Comparison of ENCODE assay signal across 14 cellular contexts in genomic region chr6:714100-714499, GRCh38. TPM values are rescaled to one million over a fixed set of nuclear protein-coding genes. Genes with fewer than 3 reads are reported as not detected.
A peak's percentile ranks its signal among the peaks of the same experiment; 100 is the strongest.
DNase-seq lines count a peak whose midpoint lies in the region; ATAC-seq, FAIRE-seq and TF ChIP-seq lines count a peak whose summit lies in the region.
"Had no signal": no experiment of that assay in that cellular context is flagged by ENCODE, and none has a peak within 500 bp of the region (broad histone marks: within the 10 kb centered on the region; RNA-seq: fewer than 3 reads in every experiment).

No MANE protein-coding gene starts in this region.

- TF ChIP-seq POLR2A in K562 (conservative IDR thresholded peaks at IDR 0.05) (no peak), esophagus muscularis mucosa (IDR thresholded peaks at IDR 0.05; ENCODE audit: low read depth) (no peak), sigmoid colon (IDR thresholded peaks at IDR 0.05) (no peak)

- H3K27me3 Mint-ChIP-seq in activated naive CD8-positive, alpha-beta T cell = no peaks in the 10 kb centered on the region
- H3K27me3 Mint-ChIP-seq in activated naive CD8-positive, alpha-beta T cell treated with anti-CD3 and anti-CD28 coated beads, Interleukin-2, amount 50 U/mL, for 24 hours = no peaks in the 10 kb centered on the region

- no peak overlapping the region for H2AFZ ChIP-seq in K562 (ENCODE audit: low read depth, low read length)

- no peak overlapping the region for H3K9ac ChIP-seq in K562 (ENCODE audit: insufficient read depth in 1 of 2, low read depth in 2 of 2, low read length in 2 of 2)
- H3K9ac ChIP-seq: BLaER1 had no signal

- H3K27ac Mint-ChIP-seq in activated naive CD8-positive, alpha-beta T cell = peak overlapping the region; percentile 10
- H3K27ac Mint-ChIP-seq in activated naive CD8-positive, alpha-beta T cell treated with anti-CD3 and anti-CD28 coated beads, Interleukin-2, amount 50 U/mL, for 24 hours = no peak overlapping the region

- no peaks in the 10 kb centered on the region for H3K79me2 ChIP-seq in K562 (ENCODE audit: control insufficient read depth, insufficient read depth, low read length)

- no peak for TF ChIP-seq EP300 in K562 (IDR thresholded peaks at IDR 0.05; ENCODE audit: low read length)
- TF ChIP-seq EP300 in esophagus muscularis mucosa (IDR thresholded peaks at IDR 0.05) = no peak
- TF ChIP-seq EP300 in sigmoid colon (IDR thresholded peaks at IDR 0.05) = no peak

- BruUV-seq in K562 (replicated peaks; lab: Mats Ljungman, UMichigan) = no TSS peak

- H3K4me1 Mint-ChIP-seq in activated naive CD8-positive, alpha-beta T cell (ENCODE audit: low read depth) = peaks cover 24% of the 10 kb centered on the region
- H3K4me1 Mint-ChIP-seq in activated naive CD8-positive, alpha-beta T cell treated with anti-CD3 and anti-CD28 coated beads, Interleukin-2, amount 50 U/mL, for 24 hours = peaks cover 25% of the 10 kb centered on the region

- H3K4me3 Mint-ChIP-seq in activated naive CD8-positive, alpha-beta T cell = no peak overlapping the region
- H3K4me3 Mint-ChIP-seq in activated naive CD8-positive, alpha-beta T cell treated with anti-CD3 and anti-CD28 coated beads, Interleukin-2, amount 50 U/mL, for 24 hours = no peak overlapping the region

- no peaks in the 10 kb centered on the region for H3K36me3 Mint-ChIP-seq in activated naive CD8-positive, alpha-beta T cell
- no peaks in the 10 kb centered on the region for H3K36me3 Mint-ChIP-seq in activated naive CD8-positive, alpha-beta T cell treated with anti-CD3 and anti-CD28 coated beads, Interleukin-2, amount 50 U/mL, for 24 hours (ENCODE audit: low read depth)

- H3K27ac ChIP-seq in K562 (ENCODE audit: extremely low read depth, low read depth, low read length) (no peak overlapping the region), esophagus muscularis mucosa (replicated peaks in 1 of 4) (no peak overlapping the region), sigmoid colon (peak overlapping the region in 3 of 4 donors; percentile 5 to 52 (median 49))
- H3K27ac ChIP-seq: BLaER1 had no signal

- CTCF ChIA-PET in K562 (lab: Yijun Ruan, JAX; ENCODE audit: low intra/inter-chr PET ratio) (no interaction called here), HEK293T (lab: Yijun Ruan, JAX) (no interaction called here)

- POLR2A ChIA-PET in K562 (lab: Yijun Ruan, JAX) = no interaction called here
- POLR2A ChIA-PET in HEK293T (lab: Yijun Ruan, JAX) = interaction anchor here (1.3 kb wide), 1 partner anchor 17 kb away, joined by 3 read pairs; no protein-coding TSS in a partner anchor

- H3K9me3 ChIP-seq in K562 (replicated peaks; ENCODE audit: control insufficient read depth, insufficient read depth, low read depth, low read length) (no peaks in the 10 kb centered on the region), esophagus muscularis mucosa (no peaks in the 10 kb centered on the region), sigmoid colon (no peaks in the 10 kb centered on the region)
- H3K9me3 ChIP-seq: BLaER1, Caco-2 had no signal

- H3K27me3 ChIP-seq in K562 (ENCODE audit: control insufficient read depth in 2 of 2, insufficient read depth in 2 of 2, low read length in 2 of 2) (peaks cover 45 to 53% of the 10 kb centered on the region in 2 experiments), esophagus muscularis mucosa (no peaks in the 10 kb centered on the region), sigmoid colon (no peaks in the 10 kb centered on the region)
- H3K27me3 ChIP-seq: BLaER1 had no signal

- TF ChIP-seq CTCF in K562 (IDR thresholded peaks at IDR 0.05 in 2 of 3, conservative IDR thresholded peaks at IDR 0.05 in 1 of 3; ENCODE audit: insufficient read depth in 2 of 3, low read depth in 1 of 3, low read length in 3 of 3) (no peak), esophagus muscularis mucosa (IDR thresholded peaks at IDR 0.05) (no peak), sigmoid colon (IDR thresholded peaks at IDR 0.05) (no peak)

- H3K4me1 ChIP-seq in K562 (replicated peaks in 1 of 2; ENCODE audit: control insufficient read depth in 2 of 2, insufficient read depth in 2 of 2, low read length in 2 of 2) = peaks cover 0 to 7% of the 10 kb centered on the region in 2 experiments; a peak in 2 of 5 replicates
- H3K4me1 ChIP-seq in esophagus muscularis mucosa = peaks cover 9 to 28% (median 24%) of the 10 kb centered on the region in 4 donors
- peaks cover 0 to 11% (median 7%) of the 10 kb centered on the region in 4 donors for H3K4me1 ChIP-seq in sigmoid colon
- H3K4me1 ChIP-seq: Caco-2 had no signal

- TF ChIP-seq RAD21 in K562 (CRISPR knock-in tag; conservative IDR thresholded peaks at IDR 0.05 in 1 of 2, IDR thresholded peaks at IDR 0.05 in 1 of 2) = no peak

- H3K4me2 ChIP-seq in K562 (ENCODE audit: insufficient read depth, low read length) = no peak overlapping the region
- H3K4me2 ChIP-seq: BLaER1 had no signal

- H4K20me1 ChIP-seq in K562 (replicated peaks; ENCODE audit: control insufficient read depth, insufficient read depth, low read length) = no peaks in the 10 kb centered on the region
- H4K20me1 ChIP-seq: BLaER1 had no signal

- intact Hi-C loops in K562 (cut with micrococcal nuclease) = no loop called here
- intact Hi-C loops in esophagus muscularis mucosa (cut with DNase I) = no loop called here
- intact Hi-C loops in sigmoid colon (cut with DNase I) = loop anchor here (5.0 kb wide), 1 partner anchor 673 kb away; the partner anchor contains the start of gene FOXF2

- in situ Hi-C loops in K562 (cut with MboI) = no loop called here

- no peaks in the 10 kb centered on the region for H3K9me1 ChIP-seq in K562 (ENCODE audit: control insufficient read depth, insufficient read depth, low read length)

- WGBS in K562 (ENCODE audit: insufficient coverage, low coverage, missing lambda C conversion rate) = 3% methylated on average over 4 of the region's 4 CpGs
- WGBS in esophagus muscularis mucosa = 85% methylated on average over 4 of the region's 4 CpGs
- 82 to 89% methylated on average over 4 of the region's 4 CpGs for WGBS in sigmoid colon, 2 donors

- no peak overlapping the region for H3K4me3 ChIP-seq in K562
- H3K4me3 ChIP-seq in esophagus muscularis mucosa = no peak overlapping the region
- no peak overlapping the region for H3K4me3 ChIP-seq in sigmoid colon
- H3K4me3 ChIP-seq: BLaER1 had no signal

- ATAC-seq in activated naive CD8-positive, alpha-beta T cell treated with anti-CD3 and anti-CD28 coated beads, Interleukin-2, amount 50 U/mL, for 24 hours = no peak
- no peak for ATAC-seq in K562
- no peak for ATAC-seq in GM18511 (IDR thresholded peaks at IDR 0.05; ENCODE audit: unreplicated experiment)

- H3K9me3 Mint-ChIP-seq in activated naive CD8-positive, alpha-beta T cell (ENCODE audit: low read depth) = no peaks in the 10 kb centered on the region
- H3K9me3 Mint-ChIP-seq in activated naive CD8-positive, alpha-beta T cell treated with anti-CD3 and anti-CD28 coated beads, Interleukin-2, amount 50 U/mL, for 24 hours = no peaks in the 10 kb centered on the region
- H3K9me3 Mint-ChIP-seq: CD8-positive, alpha-beta memory T cell had no signal

- no peak for DNase-seq in activated naive CD8-positive, alpha-beta T cell treated with anti-CD3 and anti-CD28 coated beads, Interleukin-2, amount 50 U/mL, for 24 hours
- no peak for DNase-seq in K562 (ENCODE audit: extremely low read depth in 1 of 4, low spot score in 3 of 4)
- DNase-seq in esophagus muscularis mucosa (ENCODE audit: extremely low spot score) = peak; percentile 72
- DNase-seq in sigmoid colon = no peak
- DNase-seq in HEK293T (ENCODE audit: extremely low spot score) = no peak
- DNase-seq in OCI-M2 (lab: John Stamatoyannopoulos, UW; ENCODE audit: unreplicated experiment) = no peak
- DNase-seq: 8988T; AML-193; Caco-2; CD8-positive, alpha-beta memory T cell; GF-D8 had no signal

- no peaks in the 10 kb centered on the region for H3K36me3 ChIP-seq in K562 (ENCODE audit: control insufficient read depth, insufficient read depth, low read length)
- no peaks in the 10 kb centered on the region for H3K36me3 ChIP-seq in esophagus muscularis mucosa
- no peaks in the 10 kb centered on the region for H3K36me3 ChIP-seq in sigmoid colon
- H3K36me3 ChIP-seq: BLaER1 had no signal

- no peak for FAIRE-seq in K562 (lab: Jason Lieb, UNC)

RNA-seq across cellular contexts. Expression of gene EXOC2, which starts 21.2 kb away (rescaled TPM):
- total RNA-seq in K562 (2011; cell fraction: chromatin; rRNA removed; ENCODE audit: low replicate concordance) = 29.0 and 54.6 TPM in 2 replicates
- total RNA-seq in K562 (2011; cell fraction: nucleolus; rRNA removed) = 15.0 and 20.5 TPM in 2 replicates
- total RNA-seq in K562 (2011; cell fraction: nucleoplasm; rRNA removed) = 22.8 and 25.9 TPM in 2 replicates
- 20.8 and 23.0 TPM in 2 replicates for total RNA-seq in K562 (2014; rRNA removed)
- 27.9 and 28.6 TPM in 2 replicates for total RNA-seq in K562 (2014; rRNA removed; fragmentation: Illumina TruSeq; extraction: Trizol)
- 24.1 and 27.4 TPM in 2 replicates for total RNA-seq in K562 (2015; rRNA removed; fragmentation: Illumina TruSeq; extraction: Trizol)
- total RNA-seq in K562 (2021) = 24.4 and 24.7 TPM in 2 replicates
- polyA plus RNA-seq in K562 (2011; rRNA removed) = 22.5 and 30.2 TPM in 2 replicates
- 17.0 and 18.6 TPM in 2 replicates for polyA plus RNA-seq in K562 (2011; cell fraction: cytosol; rRNA removed)
- polyA plus RNA-seq in K562 (2011; cell fraction: nucleus; rRNA removed) = 18.1 and 20.1 TPM in 2 replicates
- polyA plus RNA-seq in K562 (2012) = 20.4 TPM in 2 replicates
- 20.2 and 24.2 TPM in 2 replicates for polyA plus RNA-seq in K562 (2014; fragmentation: Illumina TruSeq; extraction: Trizol)
- 10 to 100 TPM; 12.2 to 18.0 TPM for polyA plus RNA-seq in K562 (2014; fragmentation: Nextera tagmentation; extraction: Ambion mirVana)
- 17.0 and 23.6 TPM in 2 replicates for polyA plus RNA-seq in K562 (2014; rRNA removed)
- polyA minus RNA-seq in K562 (2011; rRNA and poly(A)+ RNA removed) = 66.5 and 74.5 TPM in 2 replicates
- 17.9 and 26.4 TPM in 2 replicates for polyA minus RNA-seq in K562 (2011; cell fraction: cytosol; rRNA and poly(A)+ RNA removed)
- polyA minus RNA-seq in K562 (2011; cell fraction: nucleus; rRNA and poly(A)+ RNA removed) = 22.2 and 34.4 TPM in 2 replicates
- total RNA-seq in esophagus muscularis mucosa = 10 to 100 TPM; 20.9 to 28.5 (median 24.6) TPM
- total RNA-seq in sigmoid colon = 10 to 100 TPM; 15.3 to 23.2 (median 19.1) TPM
- 1 to 10 TPM; 5.4 to 9.5 (median 7.4) TPM for polyA plus RNA-seq in sigmoid colon

RNA-seq across cellular contexts. Expression of gene HUS1B, which starts 57.2 kb away (rescaled TPM):
- 5.6 and 5.8 TPM in 2 replicates for total RNA-seq in K562 (2011; cell fraction: chromatin; rRNA removed; ENCODE audit: low replicate concordance)
- 2.8 and 3.8 TPM in 2 replicates for total RNA-seq in K562 (2011; cell fraction: nucleolus; rRNA removed)
- 2.7 and 4.0 TPM in 2 replicates for total RNA-seq in K562 (2011; cell fraction: nucleoplasm; rRNA removed)
- total RNA-seq in K562 (2014; rRNA removed) (1.1 and 1.3 TPM in 2 replicates), K562 (2014; rRNA removed; fragmentation: Illumina TruSeq; extraction: Trizol) (0.44 and 0.67 TPM in 2 replicates), K562 (2015; rRNA removed; fragmentation: Illumina TruSeq; extraction: Trizol) (0.57 and 0.69 TPM in 2 replicates), K562 (2021) (1.0 and 1.4 TPM in 2 replicates), esophagus muscularis mucosa (1 to 10 TPM in 2 of 4 donors, under 1 TPM in 1, not detected in 1; 0.83 to 1.7 (median 1.2) TPM), sigmoid colon (1 to 10 TPM in 2 of 4 donors, under 1 TPM in 2; 0.68 to 3.6 (median 1.2) TPM)
- polyA plus RNA-seq in K562 (2011; rRNA removed) (0.29 and 0.31 TPM in 2 replicates), K562 (2014; fragmentation: Illumina TruSeq; extraction: Trizol) (0.16 and 0.32 TPM in 2 replicates), K562 (2014; fragmentation: Nextera tagmentation; extraction: Ambion mirVana) (under 1 TPM in 1 of 2 experiments, not detected in 1; 0.32 TPM), K562 (2014; rRNA removed) (0.32 TPM in 1 of 2 replicates, not detected in the other), sigmoid colon (under 1 TPM in 1 of 3 donors, not detected in 2; 0.36 TPM)
- polyA plus RNA-seq in K562 (2011; cell fraction: cytosol; rRNA removed) = 0.25 and 0.40 TPM in 2 replicates
- 0.74 and 1.4 TPM in 2 replicates for polyA plus RNA-seq in K562 (2011; cell fraction: nucleus; rRNA removed)
- polyA plus RNA-seq in K562 (2012) = 0.39 and 0.64 TPM in 2 replicates
- polyA minus RNA-seq in K562 (2011; rRNA and poly(A)+ RNA removed) = 0.63 and 0.74 TPM in 2 replicates
- 1.4 TPM in 1 of 2 replicates, not detected in the other for polyA minus RNA-seq in K562 (2011; cell fraction: cytosol; rRNA and poly(A)+ RNA removed)
- polyA minus RNA-seq in K562 (2011; cell fraction: nucleus; rRNA and poly(A)+ RNA removed) = 2.6 TPM in 2 replicates

Comparison
In these comparisons a context has a peak if more than half of its experiments do, and no peak if none do; other contexts are left out.
1. H3K27ac ChIP-seq: peak in sigmoid colon (3 of 4); none in K562 (single experiment) and esophagus muscularis mucosa (0 of 4).